12 cellular contexts compared by ENCODE assay signal in genomic region chr9:14062449-14063187, GRCh38.
DNase-seq lines count a peak whose midpoint lies in the region; ATAC-seq and TF ChIP-seq lines count a peak whose summit lies in the region.
"Had no signal": no experiment of that assay in that cellular context is flagged by ENCODE, and none has a peak within 500 bp of the region (broad histone marks: within the 10 kb centered on the region; RNA-seq: fewer than 3 reads in every experiment).

No MANE protein-coding gene starts in this region.

- no peak overlapping the region for H3K4me3 ChIP-seq in fibroblast of villous mesenchyme (ENCODE audit: low read depth, low read length)
- H3K4me3 ChIP-seq: esophagus squamous epithelium had no signal

- peak; percentile 82 for DNase-seq in DMS153 treated with DMSO at 0.1 percent for 48 hours (lab: John Stamatoyannopoulos, UW; ENCODE audit: unreplicated experiment)
- DNase-seq in NCI-H128 (lab: John Stamatoyannopoulos, UW; ENCODE audit: unreplicated experiment): peak; percentile 93
- peak; percentile 44 for DNase-seq in fibroblast of villous mesenchyme (ENCODE audit: low read depth)
- no peak for DNase-seq in germinal center (ENCODE audit: low spot score)
- DNase-seq in T-helper 2 cell treated with Interferon-gamma antibody and Interleukin-4, amounts not matched to agents 5 μg/mL and 100 μg/mL, for 36 hours (ENCODE audit: low spot score): no peak
- no peak for DNase-seq in GM19240 (ENCODE audit: insufficient read length, low spot score)
- DNase-seq: caudate nucleus, esophagus squamous epithelium, islet precursor cell had no signal

- TF ChIP-seq CTCF in fibroblast of villous mesenchyme (IDR thresholded peaks at IDR 0.05; ENCODE audit: insufficient read depth, low read depth, low read length): no peak

- ATAC-seq in SK-N-SH treated with all-trans-retinoic acid at 6 μM for 48 hours: peak; percentile 93
- no peak for ATAC-seq in HG02763 (IDR thresholded peaks at IDR 0.05; ENCODE audit: unreplicated experiment)
- ATAC-seq: sciatic nerve had no signal

- no peaks in the 10 kb centered on the region for H3K9me3 Mint-ChIP-seq in T-helper 2 cell treated with Interferon-gamma antibody and Interleukin-4, amounts not matched to agents 5 μg/mL and 100 μg/mL, for 36 hours

- no peak overlapping the region for H3K4me3 Mint-ChIP-seq in T-helper 2 cell treated with Interferon-gamma antibody and Interleukin-4, amounts not matched to agents 5 μg/mL and 100 μg/mL, for 36 hours

- no peak overlapping the region for H3K27ac Mint-ChIP-seq in T-helper 2 cell treated with Interferon-gamma antibody and Interleukin-4, amounts not matched to agents 5 μg/mL and 100 μg/mL, for 36 hours

- no peaks in the 10 kb centered on the region for H3K4me1 Mint-ChIP-seq in T-helper 2 cell treated with Interferon-gamma antibody and Interleukin-4, amounts not matched to agents 5 μg/mL and 100 μg/mL, for 36 hours (ENCODE audit: low read depth)

- H3K27me3 Mint-ChIP-seq in T-helper 2 cell treated with Interferon-gamma antibody and Interleukin-4, amounts not matched to agents 5 μg/mL and 100 μg/mL, for 36 hours (ENCODE audit: low read depth): no peaks in the 10 kb centered on the region

- H3K36me3 Mint-ChIP-seq in T-helper 2 cell treated with Interferon-gamma antibody and Interleukin-4, amounts not matched to agents 5 μg/mL and 100 μg/mL, for 36 hours (ENCODE audit: low read depth): no peaks in the 10 kb centered on the region

TF ChIP-seq in SK-N-SH treated with all-trans-retinoic acid at 6 μM for 48 hours, 23 proteins besides CTCF, POLR2A, EP300 and RAD21:
- TF ChIP-seq GLIS3 (CRISPR knock-in tag; IDR thresholded peaks at IDR 0.05) (no peak), ZFP3 (CRISPR knock-in tag; IDR thresholded peaks at IDR 0.05) (no peak), CSDC2 (CRISPR knock-in tag; IDR thresholded peaks at IDR 0.05) (no peak), ZC3H10 (CRISPR knock-in tag; IDR thresholded peaks at IDR 0.05) (no peak), ZNF8 (CRISPR knock-in tag; IDR thresholded peaks at IDR 0.05) (0 out of 2 replicates have a peak, but pooled peaks have one; percentile 8), POU6F1 (CRISPR knock-in tag; IDR thresholded peaks at IDR 0.05; ENCODE audit: borderline replicate concordance, low read depth) (0 out of 2 replicates have a peak, but pooled peaks have one; percentile 8), ARNTL (CRISPR knock-in tag; IDR thresholded peaks at IDR 0.05; ENCODE audit: borderline replicate concordance, low read depth) (no peak), RARB (CRISPR knock-in tag; IDR thresholded peaks at IDR 0.05) (no peak), PPARA (CRISPR knock-in tag; IDR thresholded peaks at IDR 0.05; ENCODE audit: borderline replicate concordance) (peak; percentile 44; the same call in 1 of the 2 replicates), ISL1 (CRISPR knock-in tag; IDR thresholded peaks at IDR 0.05) (peak; percentile 50; the same call in 1 of the 2 replicates), ESRRG (CRISPR knock-in tag; IDR thresholded peaks at IDR 0.05) (no peak), CSRNP3 (CRISPR knock-in tag; IDR thresholded peaks at IDR 0.05) (no peak), TOX (CRISPR knock-in tag; IDR thresholded peaks at IDR 0.05; ENCODE audit: borderline replicate concordance) (no peak), OSR1 (CRISPR knock-in tag; IDR thresholded peaks at IDR 0.05) (no peak), ZFP30 (CRISPR knock-in tag; IDR thresholded peaks at IDR 0.05) (no peak), SNAI2 (CRISPR knock-in tag; IDR thresholded peaks at IDR 0.05) (no peak; the same call in 1 of the 2 replicates), ZNF565 (CRISPR knock-in tag; conservative IDR thresholded peaks at IDR 0.05; ENCODE audit: low read depth) (0 out of 2 replicates have a peak, but pooled peaks have one; percentile 2), ZNF70 (CRISPR knock-in tag; IDR thresholded peaks at IDR 0.05) (no peak; the same call in 1 of the 2 replicates), TSHZ2 (CRISPR knock-in tag; IDR thresholded peaks at IDR 0.05) (peak; percentile 79; the same call in 1 of the 2 replicates), TCF4 (CRISPR knock-in tag; IDR thresholded peaks at IDR 0.05; ENCODE audit: borderline replicate concordance) (peak; percentile 88)
- TF ChIP-seq, protein P1, sequence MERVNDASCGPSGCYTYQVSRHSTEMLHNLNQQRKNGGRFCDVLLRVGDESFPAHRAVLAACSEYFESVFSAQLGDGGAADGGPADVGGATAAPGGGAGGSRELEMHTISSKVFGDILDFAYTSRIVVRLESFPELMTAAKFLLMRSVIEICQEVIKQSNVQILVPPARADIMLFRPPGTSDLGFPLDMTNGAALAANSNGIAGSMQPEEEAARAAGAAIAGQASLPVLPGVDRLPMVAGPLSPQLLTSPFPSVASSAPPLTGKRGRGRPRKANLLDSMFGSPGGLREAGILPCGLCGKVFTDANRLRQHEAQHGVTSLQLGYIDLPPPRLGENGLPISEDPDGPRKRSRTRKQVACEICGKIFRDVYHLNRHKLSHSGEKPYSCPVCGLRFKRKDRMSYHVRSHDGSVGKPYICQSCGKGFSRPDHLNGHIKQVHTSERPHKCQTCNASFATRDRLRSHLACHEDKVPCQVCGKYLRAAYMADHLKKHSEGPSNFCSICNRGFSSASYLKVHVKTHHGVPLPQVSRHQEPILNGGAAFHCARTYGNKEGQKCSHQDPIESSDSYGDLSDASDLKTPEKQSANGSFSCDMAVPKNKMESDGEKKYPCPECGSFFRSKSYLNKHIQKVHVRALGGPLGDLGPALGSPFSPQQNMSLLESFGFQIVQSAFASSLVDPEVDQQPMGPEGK (CRISPR knock-in tag; IDR thresholded peaks at IDR 0.05; ENCODE audit: borderline replicate concordance): no peak
- TF ChIP-seq, protein P2, sequence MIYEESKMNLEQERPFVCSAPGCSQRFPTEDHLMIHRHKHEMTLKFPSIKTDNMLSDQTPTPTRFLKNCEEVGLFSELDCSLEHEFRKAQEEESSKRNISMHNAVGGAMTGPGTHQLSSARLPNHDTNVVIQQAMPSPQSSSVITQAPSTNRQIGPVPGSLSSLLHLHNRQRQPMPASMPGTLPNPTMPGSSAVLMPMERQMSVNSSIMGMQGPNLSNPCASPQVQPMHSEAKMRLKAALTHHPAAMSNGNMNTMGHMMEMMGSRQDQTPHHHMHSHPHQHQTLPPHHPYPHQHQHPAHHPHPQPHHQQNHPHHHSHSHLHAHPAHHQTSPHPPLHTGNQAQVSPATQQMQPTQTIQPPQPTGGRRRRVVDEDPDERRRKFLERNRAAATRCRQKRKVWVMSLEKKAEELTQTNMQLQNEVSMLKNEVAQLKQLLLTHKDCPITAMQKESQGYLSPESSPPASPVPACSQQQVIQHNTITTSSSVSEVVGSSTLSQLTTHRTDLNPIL (CRISPR knock-in tag; IDR thresholded peaks at IDR 0.05; ENCODE audit: low read depth): no peak

Comparison
In these comparisons a context has a peak if more than half of its experiments do, and no peak if none do; other contexts are left out.
1. DNase-seq: peak in DMS153 treated with DMSO at 0.1 percent for 48 hours (single experiment), NCI-H128 (single experiment) and fibroblast of villous mesenchyme (single experiment); none in germinal center (single experiment), T-helper 2 cell treated with Interferon-gamma antibody and Interleukin-4, amounts not matched to agents 5 μg/mL and 100 μg/mL, for 36 hours (single experiment) and GM19240 (single experiment).